ENCODE assay signal across 17 cellular contexts in the genomic region with DNA sequence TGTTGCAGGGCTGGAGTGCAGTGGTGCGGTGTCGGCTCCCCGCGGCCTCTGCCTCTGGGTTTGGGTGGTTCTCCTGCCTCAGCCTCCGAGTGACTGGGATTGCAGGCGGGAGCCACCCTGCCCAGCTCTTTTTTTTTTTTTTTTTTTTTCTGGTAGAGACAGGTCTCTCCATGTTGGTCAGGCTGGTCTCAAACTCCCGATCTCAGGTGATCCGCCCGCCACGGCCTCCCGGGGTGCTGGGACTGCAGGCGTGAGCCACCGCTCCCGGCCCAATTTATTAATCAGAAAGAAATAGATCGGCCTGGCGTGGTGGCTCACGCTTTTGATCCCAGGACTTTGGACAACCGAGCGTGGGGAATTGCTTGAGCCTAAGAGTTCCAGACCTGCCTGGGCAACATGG. TPM values are rescaled to one million over a fixed set of nuclear protein-coding genes. Genes with fewer than 3 reads are reported as not detected.
"Had no signal": no experiment of that assay in that cellular context is flagged by ENCODE, and none has a peak within 500 bp of the region (broad histone marks: within the 10 kb centered on the region; RNA-seq: fewer than 3 reads in every experiment).

No MANE protein-coding gene starts in this region.

RNA-seq across cellular contexts. Expression of a gene that starts 9.7 kb away (rescaled TPM):
- total RNA-seq: dermis microvascular lymphatic vessel endothelial cell, endodermal cell, esophagus mucosa, esophagus squamous epithelium, gastrocnemius medialis, glomerular endothelial cell, heart right ventricle, left lung, left ventricle myocardium superior, lower leg skin, lower lobe of right lung, lung microvascular endothelial cell, mesenteric fat pad, mesothelial cell of epicardium, mucosa of descending colon, myocyte had no signal
- polyA plus RNA-seq: heart right ventricle, keratinocyte had no signal
